ENCODE assay signal across 6 cellular contexts in the genomic region with DNA sequence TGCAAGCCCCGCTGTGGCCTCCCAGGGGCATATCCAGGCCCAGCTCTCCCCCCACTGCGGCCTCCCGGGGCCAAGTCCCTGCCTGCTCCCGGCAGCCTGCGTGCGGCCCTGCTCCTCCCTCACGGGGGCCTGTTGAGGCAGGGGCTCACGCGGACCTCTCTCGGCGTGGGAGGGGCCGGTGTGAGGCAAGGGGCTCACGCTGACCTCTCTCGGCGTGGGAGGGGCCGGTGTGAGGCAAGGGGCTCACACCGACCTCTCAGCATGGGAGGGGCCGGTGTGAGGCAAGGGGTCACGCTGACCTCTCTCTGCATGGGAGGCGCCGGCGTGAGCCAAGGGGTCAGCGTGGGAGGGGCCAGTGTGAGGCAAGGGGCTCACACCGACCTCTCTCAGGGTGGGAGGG.
DNase-seq lines count a peak whose midpoint lies in the region; ATAC-seq and TF ChIP-seq lines count a peak whose summit lies in the region.
"Not testable (repeated sequence)": the region's sequence is repeated elsewhere in the genome, so short reads cannot be mapped to it uniquely, and the experiment has no call there.

No MANE protein-coding gene starts in this region.

- H3K27me3 Mint-ChIP-seq in WTC11 (ENCODE audit: low read depth), result not testable (repeated sequence)

- not testable (repeated sequence) for H3K9me3 ChIP-seq in right cardiac atrium (ENCODE audit: control insufficient read depth, low read length); ovary

- not testable (repeated sequence) for H3K27ac Mint-ChIP-seq in WTC11

- WGBS in right cardiac atrium, result 95% methylated on average over 24 of the region's 24 CpGs
- 89 to 92% (median 90%) methylated on average over 23 to 24 of the region's 24 CpGs for WGBS in ovary, 3 donors

- not testable (repeated sequence) for H3K4me1 ChIP-seq in right cardiac atrium (ENCODE audit: control insufficient read depth, insufficient read depth, low read length); ovary (ENCODE audit: insufficient read depth)

- not testable (repeated sequence) for TF ChIP-seq CTCF in WTC11 (IDR thresholded peaks at IDR 0.05); ovary (IDR thresholded peaks at IDR 0.05)

- not testable (repeated sequence) for H3K4me1 Mint-ChIP-seq in WTC11

- POLR2A ChIA-PET in WTC11 (lab: Charles Lee), result not testable (repeated sequence)

- H3K4me3 ChIP-seq in right cardiac atrium (ENCODE audit: low read length); ovary: not testable (repeated sequence)

- not testable (repeated sequence) for H3K27ac ChIP-seq in right cardiac atrium (ENCODE audit: low read length); ovary

- H3K36me3 Mint-ChIP-seq in WTC11, result not testable (repeated sequence)

- H3K9me3 Mint-ChIP-seq in WTC11, result not testable (repeated sequence)

- not testable (repeated sequence) for H3K4me3 Mint-ChIP-seq in WTC11

- H3K36me3 ChIP-seq in ovary, result not testable (repeated sequence)

- CTCF ChIA-PET in WTC11 (lab: Charles Lee), result not testable (repeated sequence)

- TF ChIP-seq EP300 in ovary (IDR thresholded peaks at IDR 0.05), result not testable (repeated sequence)

- intact Hi-C loops in right cardiac atrium (cut with DNase I); ovary (cut with DNase I): not testable (repeated sequence)

- DNase-seq in WTC11 (ENCODE audit: low spot score), result peak; percentile 19
- peak; percentile 14 for DNase-seq in activated naive CD8-positive, alpha-beta T cell treated with anti-CD3 and anti-CD28 coated beads, Interleukin-2, amount 50 U/mL, for 16 hours (ENCODE audit: low read depth, low spot score)
- peak; percentile 4 for DNase-seq in effector CD8-positive, alpha-beta T cell (lab: John Stamatoyannopoulos, UW)
- DNase-seq in right cardiac atrium, result peak in 2 of 3 donors; percentile 54 to 78
- DNase-seq in ovary, result peak in 3 of 5 donors; percentile 30 to 46 (median 43)
- DNase-seq in stimulated activated naive CD8-positive, alpha-beta T cell treated with anti-CD3 and anti-CD28 coated beads, Interleukin-15, Interleukin-2, amounts not matched to agents 100 U/mL and 50 U/mL, for 24 hours, result peak; percentile 5

- not testable (repeated sequence) for ATAC-seq in WTC11; right cardiac atrium; stimulated activated naive CD8-positive, alpha-beta T cell treated with anti-CD3 and anti-CD28 coated beads, Interleukin-15, Interleukin-2, amounts not matched to agents 100 U/mL and 50 U/mL, for 24 hours

- TF ChIP-seq POLR2A in ovary (IDR thresholded peaks at IDR 0.05), result not testable (repeated sequence)

- H3K27me3 ChIP-seq in right cardiac atrium (ENCODE audit: control insufficient read depth, insufficient read depth); ovary: not testable (repeated sequence)

Comparison
In these comparisons a context has a peak if more than half of its experiments do, and no peak if none do; other contexts are left out.
1. DNase-seq: peak in every context shown above with its lines; median percentile 66 in right cardiac atrium; 43 in ovary; 19 in WTC11; 14 in activated naive CD8-positive, alpha-beta T cell treated with anti-CD3 and anti-CD28 coated beads, Interleukin-2, amount 50 U/mL, for 16 hours; 5 in stimulated activated naive CD8-positive, alpha-beta T cell treated with anti-CD3 and anti-CD28 coated beads, Interleukin-15, Interleukin-2, amounts not matched to agents 100 U/mL and 50 U/mL, for 24 hours; 4 in effector CD8-positive, alpha-beta T cell.